Comparison of ENCODE assay signal across 1 cellular context in the genomic region with DNA sequence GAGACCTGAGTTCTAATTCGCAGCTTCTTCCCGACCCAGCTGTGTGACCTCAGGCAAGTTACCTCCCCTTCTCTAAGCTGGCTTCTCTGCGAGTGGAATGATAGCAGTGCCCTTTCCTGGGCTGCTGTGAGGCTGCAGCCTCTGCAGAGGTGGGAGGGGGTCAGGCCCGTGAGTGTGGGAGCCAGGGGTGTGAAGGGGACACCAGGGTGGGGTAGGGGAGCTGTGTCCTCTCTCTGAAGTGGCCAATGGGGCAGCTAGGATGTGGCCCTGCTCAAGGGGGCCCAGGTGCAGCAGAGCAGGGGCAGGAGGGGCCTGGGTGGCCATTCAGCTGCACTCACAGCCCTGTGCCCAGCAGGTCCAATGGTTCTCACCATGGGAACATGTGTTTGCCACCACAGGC.
TF ChIP-seq lines count a peak whose summit lies in the region.

No MANE protein-coding gene starts in this region.

TF ChIP-seq in H1, 55 proteins besides CTCF, POLR2A, EP300 and RAD21 (continued from another document):
- no peak for TF ChIP-seq KDM5A (IDR thresholded peaks at IDR 0.05; ENCODE audit: low read length)
- no peak for TF ChIP-seq SP1 (IDR thresholded peaks at IDR 0.05; ENCODE audit: low read depth, low read length)
- TF ChIP-seq CHD1 (IDR thresholded peaks at IDR 0.05; ENCODE audit: low read depth, low read length) = no peak
- TF ChIP-seq, protein P1, sequence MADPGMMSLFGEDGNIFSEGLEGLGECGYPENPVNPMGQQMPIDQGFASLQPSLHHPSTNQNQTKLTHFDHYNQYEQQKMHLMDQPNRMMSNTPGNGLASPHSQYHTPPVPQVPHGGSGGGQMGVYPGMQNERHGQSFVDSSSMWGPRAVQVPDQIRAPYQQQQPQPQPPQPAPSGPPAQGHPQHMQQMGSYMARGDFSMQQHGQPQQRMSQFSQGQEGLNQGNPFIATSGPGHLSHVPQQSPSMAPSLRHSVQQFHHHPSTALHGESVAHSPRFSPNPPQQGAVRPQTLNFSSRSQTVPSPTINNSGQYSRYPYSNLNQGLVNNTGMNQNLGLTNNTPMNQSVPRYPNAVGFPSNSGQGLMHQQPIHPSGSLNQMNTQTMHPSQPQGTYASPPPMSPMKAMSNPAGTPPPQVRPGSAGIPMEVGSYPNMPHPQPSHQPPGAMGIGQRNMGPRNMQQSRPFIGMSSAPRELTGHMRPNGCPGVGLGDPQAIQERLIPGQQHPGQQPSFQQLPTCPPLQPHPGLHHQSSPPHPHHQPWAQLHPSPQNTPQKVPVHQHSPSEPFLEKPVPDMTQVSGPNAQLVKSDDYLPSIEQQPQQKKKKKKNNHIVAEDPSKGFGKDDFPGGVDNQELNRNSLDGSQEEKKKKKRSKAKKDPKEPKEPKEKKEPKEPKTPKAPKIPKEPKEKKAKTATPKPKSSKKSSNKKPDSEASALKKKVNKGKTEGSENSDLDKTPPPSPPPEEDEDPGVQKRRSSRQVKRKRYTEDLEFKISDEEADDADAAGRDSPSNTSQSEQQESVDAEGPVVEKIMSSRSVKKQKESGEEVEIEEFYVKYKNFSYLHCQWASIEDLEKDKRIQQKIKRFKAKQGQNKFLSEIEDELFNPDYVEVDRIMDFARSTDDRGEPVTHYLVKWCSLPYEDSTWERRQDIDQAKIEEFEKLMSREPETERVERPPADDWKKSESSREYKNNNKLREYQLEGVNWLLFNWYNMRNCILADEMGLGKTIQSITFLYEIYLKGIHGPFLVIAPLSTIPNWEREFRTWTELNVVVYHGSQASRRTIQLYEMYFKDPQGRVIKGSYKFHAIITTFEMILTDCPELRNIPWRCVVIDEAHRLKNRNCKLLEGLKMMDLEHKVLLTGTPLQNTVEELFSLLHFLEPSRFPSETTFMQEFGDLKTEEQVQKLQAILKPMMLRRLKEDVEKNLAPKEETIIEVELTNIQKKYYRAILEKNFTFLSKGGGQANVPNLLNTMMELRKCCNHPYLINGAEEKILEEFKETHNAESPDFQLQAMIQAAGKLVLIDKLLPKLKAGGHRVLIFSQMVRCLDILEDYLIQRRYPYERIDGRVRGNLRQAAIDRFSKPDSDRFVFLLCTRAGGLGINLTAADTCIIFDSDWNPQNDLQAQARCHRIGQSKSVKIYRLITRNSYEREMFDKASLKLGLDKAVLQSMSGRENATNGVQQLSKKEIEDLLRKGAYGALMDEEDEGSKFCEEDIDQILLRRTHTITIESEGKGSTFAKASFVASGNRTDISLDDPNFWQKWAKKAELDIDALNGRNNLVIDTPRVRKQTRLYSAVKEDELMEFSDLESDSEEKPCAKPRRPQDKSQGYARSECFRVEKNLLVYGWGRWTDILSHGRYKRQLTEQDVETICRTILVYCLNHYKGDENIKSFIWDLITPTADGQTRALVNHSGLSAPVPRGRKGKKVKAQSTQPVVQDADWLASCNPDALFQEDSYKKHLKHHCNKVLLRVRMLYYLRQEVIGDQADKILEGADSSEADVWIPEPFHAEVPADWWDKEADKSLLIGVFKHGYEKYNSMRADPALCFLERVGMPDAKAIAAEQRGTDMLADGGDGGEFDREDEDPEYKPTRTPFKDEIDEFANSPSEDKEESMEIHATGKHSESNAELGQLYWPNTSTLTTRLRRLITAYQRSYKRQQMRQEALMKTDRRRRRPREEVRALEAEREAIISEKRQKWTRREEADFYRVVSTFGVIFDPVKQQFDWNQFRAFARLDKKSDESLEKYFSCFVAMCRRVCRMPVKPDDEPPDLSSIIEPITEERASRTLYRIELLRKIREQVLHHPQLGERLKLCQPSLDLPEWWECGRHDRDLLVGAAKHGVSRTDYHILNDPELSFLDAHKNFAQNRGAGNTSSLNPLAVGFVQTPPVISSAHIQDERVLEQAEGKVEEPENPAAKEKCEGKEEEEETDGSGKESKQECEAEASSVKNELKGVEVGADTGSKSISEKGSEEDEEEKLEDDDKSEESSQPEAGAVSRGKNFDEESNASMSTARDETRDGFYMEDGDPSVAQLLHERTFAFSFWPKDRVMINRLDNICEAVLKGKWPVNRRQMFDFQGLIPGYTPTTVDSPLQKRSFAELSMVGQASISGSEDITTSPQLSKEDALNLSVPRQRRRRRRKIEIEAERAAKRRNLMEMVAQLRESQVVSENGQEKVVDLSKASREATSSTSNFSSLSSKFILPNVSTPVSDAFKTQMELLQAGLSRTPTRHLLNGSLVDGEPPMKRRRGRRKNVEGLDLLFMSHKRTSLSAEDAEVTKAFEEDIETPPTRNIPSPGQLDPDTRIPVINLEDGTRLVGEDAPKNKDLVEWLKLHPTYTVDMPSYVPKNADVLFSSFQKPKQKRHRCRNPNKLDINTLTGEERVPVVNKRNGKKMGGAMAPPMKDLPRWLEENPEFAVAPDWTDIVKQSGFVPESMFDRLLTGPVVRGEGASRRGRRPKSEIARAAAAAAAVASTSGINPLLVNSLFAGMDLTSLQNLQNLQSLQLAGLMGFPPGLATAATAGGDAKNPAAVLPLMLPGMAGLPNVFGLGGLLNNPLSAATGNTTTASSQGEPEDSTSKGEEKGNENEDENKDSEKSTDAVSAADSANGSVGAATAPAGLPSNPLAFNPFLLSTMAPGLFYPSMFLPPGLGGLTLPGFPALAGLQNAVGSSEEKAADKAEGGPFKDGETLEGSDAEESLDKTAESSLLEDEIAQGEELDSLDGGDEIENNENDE (IDR thresholded peaks at IDR 0.05; ENCODE audit: insufficient replicate concordance, low read length) = no peak
- no peak for TF ChIP-seq RXRA (IDR thresholded peaks at IDR 0.05; ENCODE audit: insufficient read depth, low read depth, low read length)
TF ChIP-seq in H1: peak in this region for 0.
